In genomic region chr7:151116603-151117002, GRCh38 we compare ENCODE assay signal across 21 cellular contexts. TPM values are rescaled to one million over a fixed set of nuclear protein-coding genes. Genes with fewer than 3 reads are reported as not detected.
DNase-seq lines count a peak whose midpoint lies in the region; ATAC-seq, FAIRE-seq and TF ChIP-seq lines count a peak whose summit lies in the region.
"Had no signal": no experiment of that assay in that cellular context is flagged by ENCODE, and none has a peak within 500 bp of the region (broad histone marks: within the 10 kb centered on the region; RNA-seq: fewer than 3 reads in every experiment).

No MANE protein-coding gene starts in this region.

- POLR2A ChIA-PET in Caco-2 (lab: Charles Lee), result no interaction called here
- POLR2A ChIA-PET in activated CD4-positive, alpha-beta memory T cell treated with anti-CD3 and anti-CD28 coated beads, Interleukin-2, amount 10 ng/mL, durations not matched to agents 7 days and 5 days (lab: Charles Lee), result interaction anchor here (0.8 to 1.6 kb wide), 2 partner anchors 13 to 90 kb away, joined by 3 to 4 read pairs; no protein-coding TSS in a partner anchor

- H3K4me1 ChIP-seq in Caco-2, result peaks cover 37% of the 10 kb centered on the region
- H3K4me1 ChIP-seq in keratinocyte (ENCODE audit: control insufficient read depth, extremely low read depth, insufficient read depth, low read length), result peaks cover 26% of the 10 kb centered on the region
- H3K4me1 ChIP-seq in prostate gland (replicated peaks), result peaks cover 11% of the 10 kb centered on the region
- H3K4me1 ChIP-seq: HAP-1 had no signal

- H3K9ac ChIP-seq in keratinocyte (ENCODE audit: control insufficient read depth, extremely low read depth, insufficient read depth, low read length), result peak overlapping the region; percentile 80

- intact Hi-C loops in Caco-2 (cut with micrococcal nuclease; ENCODE audit: unreplicated experiment) (no loop called here), prostate gland (cut with DNase I) (no loop called here)

- H3K36me3 Mint-ChIP-seq in Caco-2 (ENCODE audit: insufficient read depth, unreplicated experiment) (peaks cover 18% of the 10 kb centered on the region), glutamatergic neuron (ENCODE audit: unreplicated experiment) (no peaks in the 10 kb centered on the region)
- H3K36me3 Mint-ChIP-seq in activated CD4-positive, alpha-beta memory T cell treated with anti-CD3 and anti-CD28 coated beads, Interleukin-2, amount 10 ng/mL, durations not matched to agents 7 days and 5 days (ENCODE audit: low read depth), result peaks cover 9% of the 10 kb centered on the region

- H4K20me1 ChIP-seq in keratinocyte (ENCODE audit: control insufficient read depth, extremely low read depth, insufficient read depth, low read length), result peaks cover 6% of the 10 kb centered on the region

- H3K27ac Mint-ChIP-seq in Caco-2 (ENCODE audit: unreplicated experiment) (peak overlapping the region; percentile 42), glutamatergic neuron (ENCODE audit: unreplicated experiment) (no peak overlapping the region)
- H3K27ac Mint-ChIP-seq in activated CD4-positive, alpha-beta memory T cell treated with anti-CD3 and anti-CD28 coated beads, Interleukin-2, amount 10 ng/mL, durations not matched to agents 7 days and 5 days, result no peak overlapping the region
- H3K27ac Mint-ChIP-seq: activated T-helper 1 cell treated with anti-CD3 and anti-CD28 coated beads, Interleukin-12 subunit alpha, Interleukin-12 subunit beta, Interleukin-2, Interleukin-4 antibody, amounts not matched to agents 30 ng/mL and 10 ng/mL and 1 ng/mL, durations not matched to agents 14 hours and 24 hours and 36 hours had no signal

- peak overlapping the region; percentile 96 for H3K4me2 ChIP-seq in keratinocyte (ENCODE audit: control insufficient read depth, extremely low read depth, insufficient read depth, low read depth, low read length)

- no peak for TF ChIP-seq CTCF in Caco-2 (IDR thresholded peaks at IDR 0.05; ENCODE audit: insufficient read depth in 1 of 2, low read depth in 1 of 2, low read length in 1 of 2, severe bottlenecking in 1 of 2, unreplicated experiment in 1 of 2)
- no peak for TF ChIP-seq CTCF in keratinocyte (optimal IDR thresholded peaks at IDR 0.05 in 1 of 3, IDR thresholded peaks at IDR 0.05 in 1 of 3, conservative IDR thresholded peaks at IDR 0.05 in 1 of 3; ENCODE audit: extremely low read depth in 1 of 3, insufficient read depth in 2 of 3, low read length in 3 of 3)
- no peak for TF ChIP-seq CTCF in prostate gland (IDR thresholded peaks at IDR 0.05)
- TF ChIP-seq CTCF in glutamatergic neuron (IDR thresholded peaks at IDR 0.05; ENCODE audit: partially characterized antibody, unreplicated experiment), result no peak

- H3K27me3 Mint-ChIP-seq in Caco-2 (ENCODE audit: insufficient read depth, unreplicated experiment), result no peaks in the 10 kb centered on the region
- peaks cover 11% of the 10 kb centered on the region for H3K27me3 Mint-ChIP-seq in activated CD4-positive, alpha-beta memory T cell treated with anti-CD3 and anti-CD28 coated beads, Interleukin-2, amount 10 ng/mL, durations not matched to agents 7 days and 5 days
- H3K27me3 Mint-ChIP-seq in glutamatergic neuron (ENCODE audit: unreplicated experiment), result peaks cover 14% of the 10 kb centered on the region

- CTCF ChIA-PET in Caco-2 (lab: Charles Lee), result no interaction called here
- CTCF ChIA-PET in activated CD4-positive, alpha-beta memory T cell treated with anti-CD3 and anti-CD28 coated beads, Interleukin-2, amount 10 ng/mL, durations not matched to agents 7 days and 5 days (lab: Charles Lee), result interaction anchor here (1.2 to 1.5 kb wide), 2 partner anchors 88 to 98 kb away, joined by 4 to 6 read pairs; partner anchors contain the start of gene ABCB8

- no peaks in the 10 kb centered on the region for H3K9me3 Mint-ChIP-seq in Caco-2 (ENCODE audit: unreplicated experiment)
- no peaks in the 10 kb centered on the region for H3K9me3 Mint-ChIP-seq in activated CD4-positive, alpha-beta memory T cell treated with anti-CD3 and anti-CD28 coated beads, Interleukin-2, amount 10 ng/mL, durations not matched to agents 7 days and 5 days
- peaks cover 28% of the 10 kb centered on the region for H3K9me3 Mint-ChIP-seq in glutamatergic neuron (ENCODE audit: unreplicated experiment)
- H3K9me3 Mint-ChIP-seq: activated T-helper 1 cell treated with anti-CD3 and anti-CD28 coated beads, Interleukin-12 subunit alpha, Interleukin-12 subunit beta, Interleukin-2, Interleukin-4 antibody, amounts not matched to agents 30 ng/mL and 10 ng/mL and 1 ng/mL, durations not matched to agents 14 hours and 24 hours and 36 hours had no signal

- TF ChIP-seq POLR2A in prostate gland (IDR thresholded peaks at IDR 0.05), result no peak

- DNase-seq in Caco-2, result no peak
- no peak for DNase-seq in activated CD4-positive, alpha-beta memory T cell treated with anti-CD3 and anti-CD28 coated beads, Interleukin-2, amount 10 ng/mL, durations not matched to agents 7 days and 5 days
- DNase-seq in keratinocyte (ENCODE audit: low read depth, low spot score), result no peak
- DNase-seq in prostate gland (ENCODE audit: low spot score), result no peak
- no peak for DNase-seq in NCI-H69 (lab: John Stamatoyannopoulos, UW)
- no peak for DNase-seq in glutamatergic neuron
- DNase-seq: amygdala; left ventricle myocardium superior; MM.1S; NCI-H2081; NCI-H526 treated with DMSO at 0.1 percent for 48 hours; stimulated activated CD4-positive, alpha-beta T cell treated with anti-CD3 and anti-CD28 coated beads, Interleukin-1b, Interleukin-23, amount 100 ng/mL, for 48 hours; SW 1271 had no signal

- FAIRE-seq in keratinocyte (lab: Jason Lieb, UNC), result no peak
- FAIRE-seq: frontal cortex had no signal

- no peaks in the 10 kb centered on the region for H3K9me3 ChIP-seq in Caco-2
- no peaks in the 10 kb centered on the region for H3K9me3 ChIP-seq in keratinocyte (ENCODE audit: control insufficient read depth, low read depth, low read length)
- no peaks in the 10 kb centered on the region for H3K9me3 ChIP-seq in prostate gland
- H3K9me3 ChIP-seq: HAP-1 had no signal

- dilution Hi-C loops in keratinocyte (cut with MboI; ENCODE audit: extremely low pct_ligation_motif_present, low sequenced_read_pairs), result no loop called here

- no peaks in the 10 kb centered on the region for H3K9me1 ChIP-seq in keratinocyte (ENCODE audit: control insufficient read depth, extremely low read depth, insufficient read depth, low read length)

- ATAC-seq in GM21786 (IDR thresholded peaks at IDR 0.05; ENCODE audit: unreplicated experiment) (no peak), HG03354 (IDR thresholded peaks at IDR 0.05; ENCODE audit: poor library complexity, severe bottlenecking, unreplicated experiment) (no peak)
- ATAC-seq: left ventricle myocardium superior, Panc1 had no signal

- H3K27ac ChIP-seq in keratinocyte (ENCODE audit: control insufficient read depth, insufficient read depth, low read length) (peak overlapping the region; percentile 70), prostate gland (peak overlapping the region; percentile 65 to 70)

- H3K79me2 ChIP-seq in keratinocyte (ENCODE audit: control insufficient read depth, insufficient read depth, low read length), result peaks cover 55% of the 10 kb centered on the region

- H3K4me1 Mint-ChIP-seq in Caco-2 (ENCODE audit: low read depth, unreplicated experiment) (peaks cover 21% of the 10 kb centered on the region), glutamatergic neuron (ENCODE audit: low read depth, unreplicated experiment) (peaks cover 21% of the 10 kb centered on the region)
- H3K4me1 Mint-ChIP-seq in activated CD4-positive, alpha-beta memory T cell treated with anti-CD3 and anti-CD28 coated beads, Interleukin-2, amount 10 ng/mL, durations not matched to agents 7 days and 5 days, result peaks cover 18% of the 10 kb centered on the region

- BruUV-seq in Caco-2 (replicated peaks; lab: Mats Ljungman, UMichigan), result no TSS peak

- H3K36me3 ChIP-seq in Caco-2 (ENCODE audit: control insufficient read depth, insufficient read depth, low read length), result no peaks in the 10 kb centered on the region; the same call in 1 of the 2 replicates
- peaks cover 28 to 30% of the 10 kb centered on the region in 2 experiments for H3K36me3 ChIP-seq in keratinocyte (ENCODE audit: control insufficient read depth in 2 of 2, extremely low read depth in 1 of 2, insufficient read depth in 2 of 2, low read length in 2 of 2)
- H3K36me3 ChIP-seq in prostate gland, result peaks cover 8 to 13% of the 10 kb centered on the region in 2 donors

- H3K4me3 ChIP-seq in Caco-2 (ENCODE audit: low read depth, low read length), result no peak overlapping the region
- H3K4me3 ChIP-seq in keratinocyte (ENCODE audit: control insufficient read depth in 2 of 3, extremely low read depth in 1 of 3, insufficient read depth in 2 of 3, low read depth in 1 of 3, low read length in 3 of 3), result peak overlapping the region; percentile 53 to 81 (median 81)
- peak overlapping the region; percentile 22 to 24 for H3K4me3 ChIP-seq in prostate gland
- H3K4me3 ChIP-seq: HAP-1 had no signal

- WGBS in prostate gland, result 54% methylated on average over 15 of the region's 15 CpGs

- H3K27me3 ChIP-seq in Caco-2 (replicated peaks; ENCODE audit: control insufficient read depth, insufficient read depth, low read length) (no peaks in the 10 kb centered on the region), keratinocyte (ENCODE audit: control insufficient read depth, extremely low read depth, insufficient read depth, low read length) (no peaks in the 10 kb centered on the region), prostate gland (replicated peaks; ENCODE audit: insufficient read depth) (no peaks in the 10 kb centered on the region)

- H2AFZ ChIP-seq in keratinocyte (ENCODE audit: control insufficient read depth, low read length), result no peak overlapping the region

- H3K4me3 Mint-ChIP-seq in Caco-2 (ENCODE audit: unreplicated experiment) (no peak overlapping the region), glutamatergic neuron (ENCODE audit: unreplicated experiment) (no peak overlapping the region)
- H3K4me3 Mint-ChIP-seq in activated CD4-positive, alpha-beta memory T cell treated with anti-CD3 and anti-CD28 coated beads, Interleukin-2, amount 10 ng/mL, durations not matched to agents 7 days and 5 days, result peak overlapping the region; percentile 71
- H3K4me3 Mint-ChIP-seq: activated T-helper 1 cell treated with anti-CD3 and anti-CD28 coated beads, Interleukin-12 subunit alpha, Interleukin-12 subunit beta, Interleukin-2, Interleukin-4 antibody, amounts not matched to agents 30 ng/mL and 10 ng/mL and 1 ng/mL, durations not matched to agents 14 hours and 24 hours and 36 hours had no signal

RNA-seq across cellular contexts. Expression of gene AGAP3, which starts 30.3 kb away (rescaled TPM):
- total RNA-seq in Caco-2 (2022) (70.2 and 76.6 TPM in 2 replicates), prostate gland (100 to 1,000 TPM in 1 of 2 donors, 10 to 100 TPM in 1; 80.3 to 112 TPM), glutamatergic neuron (ENCODE audit: unreplicated experiment) (406 TPM)
- 10 to 100 TPM; 30.1 to 31.5 TPM for total RNA-seq in activated CD4-positive, alpha-beta memory T cell treated with anti-CD3 and anti-CD28 coated beads, Interleukin-2, amount 10 ng/mL, durations not matched to agents 7 days and 5 days
- 64.3 to 96.7 TPM (median 83.2 TPM) in 3 replicates for polyA plus RNA-seq in keratinocyte
- 29.0 TPM for polyA plus RNA-seq in keratinocyte (2011; ENCODE audit: low read depth)
- polyA plus RNA-seq in keratinocyte (2011; cell fraction: cytosol; rRNA removed), result 63.3 and 125 TPM in 2 replicates
- 199 and 238 TPM in 2 replicates for polyA plus RNA-seq in keratinocyte (2011; cell fraction: nucleus; rRNA removed)
- 75.3 and 106 TPM in 2 replicates for polyA plus RNA-seq in keratinocyte (2012; ENCODE audit: low replicate concordance)
- 88.1 to 181 TPM (median 91.1 TPM) in 3 replicates for polyA minus RNA-seq in keratinocyte
- 125 TPM for polyA minus RNA-seq in keratinocyte (2011; cell fraction: cytosol; rRNA and poly(A)+ RNA removed)
- 99.9 and 122 TPM in 2 replicates for polyA minus RNA-seq in keratinocyte (2011; cell fraction: nucleus; rRNA and poly(A)+ RNA removed)

RNA-seq across cellular contexts. Expression of gene TMUB1, which starts 33.3 kb away (rescaled TPM):
- total RNA-seq in Caco-2 (2022) (68.1 and 75.0 TPM in 2 replicates), prostate gland (10 to 100 TPM; 79.8 to 99.4 TPM), glutamatergic neuron (ENCODE audit: unreplicated experiment) (45.7 TPM)
- total RNA-seq in activated CD4-positive, alpha-beta memory T cell treated with anti-CD3 and anti-CD28 coated beads, Interleukin-2, amount 10 ng/mL, durations not matched to agents 7 days and 5 days, result 10 to 100 TPM; 80.3 to 81.1 TPM
- 12.2 to 22.3 TPM (median 14.6 TPM) in 3 replicates for polyA plus RNA-seq in keratinocyte
- 1.4 TPM for polyA plus RNA-seq in keratinocyte (2011; ENCODE audit: low read depth)
- 15.8 and 29.4 TPM in 2 replicates for polyA plus RNA-seq in keratinocyte (2011; cell fraction: cytosol; rRNA removed)
- 17.7 and 28.5 TPM in 2 replicates for polyA plus RNA-seq in keratinocyte (2011; cell fraction: nucleus; rRNA removed)
- 19.0 and 37.5 TPM in 2 replicates for polyA plus RNA-seq in keratinocyte (2012; ENCODE audit: low replicate concordance)
- polyA minus RNA-seq in keratinocyte, result 5.0 to 12.6 TPM (median 5.1 TPM) in 3 replicates
- polyA minus RNA-seq in keratinocyte (2011; cell fraction: cytosol; rRNA and poly(A)+ RNA removed), result 39.3 TPM
- polyA minus RNA-seq in keratinocyte (2011; cell fraction: nucleus; rRNA and poly(A)+ RNA removed), result 3.8 and 5.9 TPM in 2 replicates

RNA-seq across cellular contexts. Expression of gene FASTK, which starts 36.0 kb away (rescaled TPM):
- 114 and 119 TPM in 2 replicates for total RNA-seq in Caco-2 (2022)
- total RNA-seq in activated CD4-positive, alpha-beta memory T cell treated with anti-CD3 and anti-CD28 coated beads, Interleukin-2, amount 10 ng/mL, durations not matched to agents 7 days and 5 days, result 10 to 100 TPM; 70.0 to 72.7 TPM
- polyA plus RNA-seq in keratinocyte, result 27.2 to 39.3 TPM (median 31.4 TPM) in 3 replicates
- polyA plus RNA-seq in keratinocyte (2011; ENCODE audit: low read depth), result 4.9 TPM
- 24.1 and 41.9 TPM in 2 replicates for polyA plus RNA-seq in keratinocyte (2011; cell fraction: cytosol; rRNA removed)
- 79.8 and 106 TPM in 2 replicates for polyA plus RNA-seq in keratinocyte (2011; cell fraction: nucleus; rRNA removed)
- polyA plus RNA-seq in keratinocyte (2012; ENCODE audit: low replicate concordance), result 38.7 and 40.3 TPM in 2 replicates
- polyA minus RNA-seq in keratinocyte, result 24.6 to 70.6 TPM (median 30.1 TPM) in 3 replicates
- polyA minus RNA-seq in keratinocyte (2011; cell fraction: cytosol; rRNA and poly(A)+ RNA removed), result 36.4 TPM
- 25.5 and 28.4 TPM in 2 replicates for polyA minus RNA-seq in keratinocyte (2011; cell fraction: nucleus; rRNA and poly(A)+ RNA removed)
- total RNA-seq in prostate gland, result 100 to 1,000 TPM; 107 to 122 TPM
- total RNA-seq in glutamatergic neuron (ENCODE audit: unreplicated experiment), result 64.7 TPM

RNA-seq across cellular contexts. Expression of gene GBX1, which starts 50.9 kb away (rescaled TPM):
- not detected in 2 replicates for total RNA-seq in Caco-2 (2022)
- total RNA-seq in activated CD4-positive, alpha-beta memory T cell treated with anti-CD3 and anti-CD28 coated beads, Interleukin-2, amount 10 ng/mL, durations not matched to agents 7 days and 5 days, result not detected
- polyA plus RNA-seq in keratinocyte, result not detected in 3 replicates
- not detected for polyA plus RNA-seq in keratinocyte (2011; ENCODE audit: low read depth)
- polyA plus RNA-seq in keratinocyte (2011; cell fraction: cytosol; rRNA removed), result not detected in 2 replicates
- not detected in 2 replicates for polyA plus RNA-seq in keratinocyte (2011; cell fraction: nucleus; rRNA removed)
- polyA plus RNA-seq in keratinocyte (2012; ENCODE audit: low replicate concordance), result not detected in 2 replicates
- polyA minus RNA-seq in keratinocyte, result not detected in 3 replicates
- not detected for polyA minus RNA-seq in keratinocyte (2011; cell fraction: cytosol; rRNA and poly(A)+ RNA removed)
- polyA minus RNA-seq in keratinocyte (2011; cell fraction: nucleus; rRNA and poly(A)+ RNA removed), result not detected in 2 replicates
- not detected for total RNA-seq in prostate gland
- total RNA-seq in glutamatergic neuron (ENCODE audit: unreplicated experiment), result not detected
- total RNA-seq: activated T-helper 1 cell treated with anti-CD3 and anti-CD28 coated beads, Interleukin-12 subunit alpha, Interleukin-12 subunit beta, Interleukin-2, Interleukin-4 antibody, amounts not matched to agents 30 ng/mL and 10 ng/mL and 1 ng/mL, durations not matched to agents 14 hours and 24 hours and 36 hours; chondrocyte had no signal
- polyA plus RNA-seq: neural cell had no signal

RNA-seq across cellular contexts. Expression of gene SLC4A2, which starts 57.2 kb away (rescaled TPM):
- total RNA-seq in Caco-2 (2022) (249 and 255 TPM in 2 replicates), prostate gland (100 to 1,000 TPM in 1 of 2 donors, 10 to 100 TPM in 1; 77.1 to 141 TPM), glutamatergic neuron (ENCODE audit: unreplicated experiment) (99.4 TPM)
- 100 to 1,000 TPM in 1 of 2 experiments, 10 to 100 TPM in 1; 94.6 to 109 TPM for total RNA-seq in activated CD4-positive, alpha-beta memory T cell treated with anti-CD3 and anti-CD28 coated beads, Interleukin-2, amount 10 ng/mL, durations not matched to agents 7 days and 5 days
- polyA plus RNA-seq in keratinocyte, result 33.8 to 49.5 TPM (median 45.7 TPM) in 3 replicates
- 6.7 TPM for polyA plus RNA-seq in keratinocyte (2011; ENCODE audit: low read depth)
- polyA plus RNA-seq in keratinocyte (2011; cell fraction: cytosol; rRNA removed), result 15.6 and 34.0 TPM in 2 replicates
- 105 and 130 TPM in 2 replicates for polyA plus RNA-seq in keratinocyte (2011; cell fraction: nucleus; rRNA removed)
- 37.6 and 80.4 TPM in 2 replicates for polyA plus RNA-seq in keratinocyte (2012; ENCODE audit: low replicate concordance)
- polyA minus RNA-seq in keratinocyte, result 32.3 to 150 TPM (median 64.9 TPM) in 3 replicates
- polyA minus RNA-seq in keratinocyte (2011; cell fraction: cytosol; rRNA and poly(A)+ RNA removed), result 40.5 TPM
- 56.5 and 72.0 TPM in 2 replicates for polyA minus RNA-seq in keratinocyte (2011; cell fraction: nucleus; rRNA and poly(A)+ RNA removed)
